Comparison of ENCODE assay signal across 8 cellular contexts in the genomic region with DNA sequence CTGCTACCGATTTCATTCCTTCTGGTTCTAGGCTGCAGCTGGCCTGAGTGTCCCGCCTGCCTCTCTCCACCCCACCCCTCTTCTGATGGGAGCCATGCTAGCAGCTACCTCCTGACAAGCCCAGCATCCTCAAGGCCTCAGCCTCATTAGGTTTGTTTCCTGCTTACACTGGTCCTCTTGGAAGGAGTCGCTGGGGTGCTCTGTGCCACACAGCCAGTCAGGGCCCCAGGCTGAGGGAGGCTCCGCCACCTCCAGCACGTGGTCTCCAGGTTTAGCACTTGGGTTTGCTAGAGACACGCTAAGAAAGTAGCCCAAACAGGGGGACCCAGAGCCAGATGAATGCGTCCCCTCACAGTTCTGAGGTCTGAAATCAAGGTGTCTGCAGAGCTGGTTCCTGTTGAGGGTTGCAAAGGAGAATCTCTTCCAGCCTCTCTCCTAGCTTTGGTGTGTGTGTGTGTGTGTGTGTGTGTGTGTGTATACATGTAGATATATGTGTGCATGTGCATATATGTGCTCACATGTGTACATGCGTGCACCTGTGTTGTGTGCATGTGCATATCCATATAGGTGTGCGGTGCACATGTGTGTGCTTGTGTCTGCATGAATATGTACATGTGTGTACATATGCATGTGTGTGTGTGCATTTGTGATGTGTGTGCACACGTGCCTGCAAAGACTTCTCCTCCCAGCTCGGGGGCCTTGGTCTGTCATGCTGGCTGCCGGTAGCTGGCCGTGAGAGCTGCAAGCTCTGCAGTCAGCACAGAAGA.
"Had no signal": no experiment of that assay in that cellular context is flagged by ENCODE, and none has a peak within 500 bp of the region (broad histone marks: within the 10 kb centered on the region; RNA-seq: fewer than 3 reads in every experiment).

No MANE protein-coding gene starts in this region.

- H3K9me3 ChIP-seq: HAP-1 had no signal

- ATAC-seq: HCT116, K562 had no signal

- H3K4me3 ChIP-seq: GM23248, HAP-1, K562 had no signal

- DNase-seq: GM23248, GOT3, H7, IMR-90 had no signal

- H2AFZ ChIP-seq: GM23248 had no signal

- H3K9ac ChIP-seq: GM23248 had no signal

- H3K4me1 ChIP-seq: HAP-1 had no signal

- H3K27ac ChIP-seq: GM23248, HL-60 had no signal

- H3K36me3 ChIP-seq: HAP-1 had no signal
